Comparison of ENCODE assay signal across 10 cellular contexts in the genomic region with DNA sequence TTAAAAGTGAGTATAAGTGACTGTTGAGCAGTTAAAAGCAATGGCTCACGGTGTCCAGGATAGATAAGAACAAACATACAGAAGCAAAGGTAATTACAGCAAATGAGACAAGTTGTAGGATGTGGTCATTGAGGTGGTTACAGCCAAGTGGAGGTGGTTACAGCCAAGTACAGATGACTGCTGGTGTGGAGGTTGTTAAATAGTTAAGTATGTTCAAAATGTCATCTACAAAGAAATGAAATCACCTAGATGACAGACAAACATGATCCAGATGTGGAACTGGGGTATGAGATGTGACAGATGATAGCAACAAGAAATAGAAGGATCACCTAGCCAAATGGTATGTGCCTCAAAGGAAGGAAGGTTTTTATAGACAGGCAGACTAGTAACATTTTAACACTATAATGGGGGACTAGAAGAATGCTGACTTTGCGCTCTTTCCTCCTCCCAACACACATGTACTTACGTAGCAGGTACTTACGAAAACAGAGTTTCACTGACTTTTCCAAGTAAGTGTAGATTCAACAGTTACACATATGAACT. TPM values are rescaled to one million over a fixed set of nuclear protein-coding genes. Genes with fewer than 3 reads are reported as not detected.
DNase-seq lines count a peak whose midpoint lies in the region; ATAC-seq and TF ChIP-seq lines count a peak whose summit lies in the region.
"Had no signal": no experiment of that assay in that cellular context is flagged by ENCODE, and none has a peak within 500 bp of the region (broad histone marks: within the 10 kb centered on the region; RNA-seq: fewer than 3 reads in every experiment).

No MANE protein-coding gene starts in this region.

- H3K4me1 ChIP-seq in PC-3 (ENCODE audit: insufficient read depth, low read length): peaks cover 43% of the 10 kb centered on the region

- H3F3A ChIP-seq in PC-3 (ENCODE audit: low read length, unreplicated experiment): no peaks in the 10 kb centered on the region

- no peaks in the 10 kb centered on the region for H4K20me1 ChIP-seq in PC-3 (ENCODE audit: low read length)

- H2AFZ ChIP-seq in PC-3 (ENCODE audit: low read length): no peak overlapping the region

- H3K27ac ChIP-seq in PC-3 (ENCODE audit: low read length): peak overlapping the region; percentile 75

- H3K27me3 Mint-ChIP-seq in HFFc6 (ENCODE audit: insufficient read depth) (no peaks in the 10 kb centered on the region), mesothelial cell of epicardium (ENCODE audit: low read depth) (no peaks in the 10 kb centered on the region)

- no peaks in the 10 kb centered on the region for H3K27me3 ChIP-seq in PC-3 (ENCODE audit: low read length)
- H3K27me3 ChIP-seq in H7 (ENCODE audit: control insufficient read depth, insufficient read depth, low read length): no peaks in the 10 kb centered on the region

- H3K9me2 ChIP-seq in PC-3 (replicated peaks; ENCODE audit: low read length): no peaks in the 10 kb centered on the region

- no peak for DNase-seq in HFFc6
- no peak for DNase-seq in PC-3
- no peak for DNase-seq in mesothelial cell of epicardium (ENCODE audit: low spot score in 2 of 2, unreplicated experiment in 2 of 2)
- no peak for DNase-seq in H7
- DNase-seq in stimulated activated CD4-positive, alpha-beta T cell treated with anti-CD3 and anti-CD28 coated beads, Interleukin-4, amount 100 ng/mL, for 1 hour: no peak
- DNase-seq: NCI-H1694 had no signal

- H3K27ac Mint-ChIP-seq in HFFc6: peak overlapping the region; percentile 81
- peak overlapping the region; percentile 32 for H3K27ac Mint-ChIP-seq in mesothelial cell of epicardium

- H3K9me3 Mint-ChIP-seq in HFFc6 (no peaks in the 10 kb centered on the region), mesothelial cell of epicardium (no peaks in the 10 kb centered on the region)
- H3K9me3 Mint-ChIP-seq: neural crest cell had no signal

- no TSS peak for BruUV-seq in PC-3 (replicated peaks; lab: Mats Ljungman, UMichigan)

- peak overlapping the region; percentile 26; the same call in 1 of the 2 replicates for H3K9ac ChIP-seq in PC-3 (ENCODE audit: low read length)

- CTCF ChIA-PET in PC-3 (lab: Charles Lee): no interaction called here

- H3K4me2 ChIP-seq in PC-3 (ENCODE audit: low read length): peak overlapping the region; percentile 61; the same call in 1 of the 2 replicates

- no peaks in the 10 kb centered on the region for H3K9me3 ChIP-seq in PC-3 (ENCODE audit: low read length)

- intact Hi-C loops in PC-3 (cut with micrococcal nuclease): loop anchor here (2.0 kb wide), 1 partner anchor 112 kb away; no protein-coding TSS in a partner anchor

- H3K4me1 Mint-ChIP-seq in HFFc6 (ENCODE audit: low read depth) (peaks cover 83% of the 10 kb centered on the region), mesothelial cell of epicardium (peaks cover 40% of the 10 kb centered on the region)

- H3K36me3 Mint-ChIP-seq in HFFc6 (ENCODE audit: low read depth) (peaks cover 14% of the 10 kb centered on the region), mesothelial cell of epicardium (no peaks in the 10 kb centered on the region)

- H3K4me3 ChIP-seq in PC-3 (ENCODE audit: low read length) (no peak overlapping the region), H7 (ENCODE audit: insufficient read depth, low read depth, low read length) (no peak overlapping the region)

- H3K36me3 ChIP-seq in PC-3 (ENCODE audit: low read depth, low read length) (no peaks in the 10 kb centered on the region), H7 (replicated peaks; ENCODE audit: control insufficient read depth, insufficient read depth, low read length) (no peaks in the 10 kb centered on the region)

- H3K4me3 Mint-ChIP-seq in HFFc6 (no peak overlapping the region), mesothelial cell of epicardium (no peak overlapping the region)
- H3K4me3 Mint-ChIP-seq: neural crest cell had no signal

- POLR2A ChIA-PET in PC-3 (lab: Charles Lee; ENCODE audit: unreplicated experiment): no interaction called here

- peaks cover 88% of the 10 kb centered on the region for H3K79me2 ChIP-seq in PC-3 (ENCODE audit: low read length)

- TF ChIP-seq CTCF in HFFc6 (IDR thresholded peaks at IDR 0.05): no peak
- TF ChIP-seq CTCF in PC-3 (conservative IDR thresholded peaks at IDR 0.05; ENCODE audit: low read depth, low read length): no peak
- no peak for TF ChIP-seq CTCF in mesothelial cell of epicardium (IDR thresholded peaks at IDR 0.05; ENCODE audit: unreplicated experiment)

- ATAC-seq in GM18858 (IDR thresholded peaks at IDR 0.05; ENCODE audit: unreplicated experiment) (peak; percentile 36), PC-3 (peak; percentile 17; the same call in 1 of the 2 replicates), GM21576 (IDR thresholded peaks at IDR 0.05; ENCODE audit: unreplicated experiment) (no peak), GM19328 (IDR thresholded peaks at IDR 0.05; ENCODE audit: unreplicated experiment) (no peak)

RNA-seq across cellular contexts. Expression of gene ANKRD28, which starts 6.8 kb away (rescaled TPM):
- 10 to 100 TPM; 80.4 to 96.3 (median 90.4) TPM for total RNA-seq in HFFc6 (2021; fragmentation: NEBNext Ultra II Directional; extraction: Animal tissue kit (Norgen Biotek cat#: 25700))
- total RNA-seq in PC-3 (2014; rRNA removed) (52.1 and 53.0 TPM in 2 replicates), mesothelial cell of epicardium (43.7 to 45.0 TPM (median 44.0 TPM) in 3 replicates)
- total RNA-seq in H7 (2014; rRNA removed; shearing (Covaris generic)): 28.5 and 38.9 TPM in 2 replicates

Comparison
In these comparisons a context has a peak if more than half of its experiments do, and no peak if none do; other contexts are left out.
1. ATAC-seq: peak in GM18858 (single experiment) and PC-3 (single experiment); none in GM21576 (single experiment) and GM19328 (single experiment).